In genomic region chr1:172298146-172298545, GRCh38 we compare ENCODE assay signal across 26 cellular contexts.
DNase-seq lines count a peak whose midpoint lies in the region; ATAC-seq and TF ChIP-seq lines count a peak whose summit lies in the region.
"Had no signal": no experiment of that assay in that cellular context is flagged by ENCODE, and none has a peak within 500 bp of the region (broad histone marks: within the 10 kb centered on the region; RNA-seq: fewer than 3 reads in every experiment).

No MANE protein-coding gene starts in this region.

- intact Hi-C loops in activated CD4-positive, alpha-beta T cell treated with anti-CD3 and anti-CD28 coated beads for 36 hours (cut with DNase I, micrococcal nuclease) = no loop called here

- H3K36me3 Mint-ChIP-seq in chondrocyte (ENCODE audit: low read depth) = peaks cover 26% of the 10 kb centered on the region
- peaks cover 5% of the 10 kb centered on the region for H3K36me3 Mint-ChIP-seq in osteocyte (ENCODE audit: unreplicated experiment)
- no peaks in the 10 kb centered on the region for H3K36me3 Mint-ChIP-seq in activated CD4-positive, alpha-beta T cell treated with anti-CD3 and anti-CD28 coated beads for 36 hours (ENCODE audit: low read depth)
- H3K36me3 Mint-ChIP-seq: type B pancreatic cell had no signal

- POLR2A ChIA-PET in activated CD4-positive, alpha-beta T cell treated with anti-CD3 and anti-CD28 coated beads for 36 hours (lab: Charles Lee) = no interaction called here

- no peaks in the 10 kb centered on the region for H3K27me3 Mint-ChIP-seq in chondrocyte (ENCODE audit: low read depth)
- H3K27me3 Mint-ChIP-seq in osteocyte (ENCODE audit: unreplicated experiment) = no peaks in the 10 kb centered on the region
- H3K27me3 Mint-ChIP-seq in activated CD4-positive, alpha-beta T cell treated with anti-CD3 and anti-CD28 coated beads for 36 hours = no peaks in the 10 kb centered on the region
- H3K27me3 Mint-ChIP-seq: activated CD4-positive, alpha-beta T cell treated with anti-CD3 and anti-CD28 coated beads, Interleukin-2, amount 10 ng/mL, durations not matched to agents 24 days and 14 days; CD4-positive, CD25-positive, alpha-beta regulatory T cell; effector memory CD8-positive, alpha-beta T cell; naive B cell; type B pancreatic cell had no signal

- CTCF ChIA-PET in activated CD4-positive, alpha-beta T cell treated with anti-CD3 and anti-CD28 coated beads for 36 hours (lab: Charles Lee) = interaction anchor here (0.5 kb wide), 1 partner anchor 1038 kb away, joined by 3 read pairs; no protein-coding TSS in a partner anchor

- H3K9me3 Mint-ChIP-seq in chondrocyte (ENCODE audit: low read depth) (peaks cover 32% of the 10 kb centered on the region), osteocyte (ENCODE audit: unreplicated experiment) (peaks cover 8% of the 10 kb centered on the region)
- H3K9me3 Mint-ChIP-seq in activated CD4-positive, alpha-beta T cell treated with anti-CD3 and anti-CD28 coated beads for 36 hours (ENCODE audit: low read depth) = peaks cover 2% of the 10 kb centered on the region
- H3K9me3 Mint-ChIP-seq: effector memory CD8-positive, alpha-beta T cell; type B pancreatic cell had no signal

- no peak overlapping the region for H3K4me3 Mint-ChIP-seq in chondrocyte (ENCODE audit: unreplicated experiment)
- no peak overlapping the region for H3K4me3 Mint-ChIP-seq in osteocyte (ENCODE audit: unreplicated experiment)
- no peak overlapping the region for H3K4me3 Mint-ChIP-seq in activated CD4-positive, alpha-beta T cell treated with anti-CD3 and anti-CD28 coated beads for 36 hours
- H3K4me3 Mint-ChIP-seq: activated CD4-positive, alpha-beta T cell treated with anti-CD3 and anti-CD28 coated beads, Interleukin-2, amount 10 ng/mL, durations not matched to agents 24 days and 14 days; CD4-positive, CD25-positive, alpha-beta regulatory T cell; effector memory CD8-positive, alpha-beta T cell; mesothelial cell of epicardium; naive B cell; type B pancreatic cell had no signal

- no peak for TF ChIP-seq CTCF in chondrocyte (IDR thresholded peaks at IDR 0.05)
- TF ChIP-seq CTCF in osteocyte (IDR thresholded peaks at IDR 0.05) = no peak

- H3K27ac Mint-ChIP-seq in chondrocyte (ENCODE audit: unreplicated experiment) (peak overlapping the region; percentile 28), osteocyte (ENCODE audit: unreplicated experiment) (peak overlapping the region; percentile 16)
- no peak overlapping the region for H3K27ac Mint-ChIP-seq in activated CD4-positive, alpha-beta T cell treated with anti-CD3 and anti-CD28 coated beads for 36 hours
- H3K27ac Mint-ChIP-seq: activated CD4-positive, alpha-beta T cell treated with anti-CD3 and anti-CD28 coated beads, Interleukin-2, amount 10 ng/mL, durations not matched to agents 24 days and 14 days; activated naive CD4-positive, alpha-beta T cell treated with anti-CD3 and anti-CD28 coated beads, Interleukin-2, amount 50 U/mL, for 72 hours; effector memory CD8-positive, alpha-beta T cell; mesothelial cell of epicardium; type B pancreatic cell had no signal

- H3K4me1 Mint-ChIP-seq in chondrocyte (ENCODE audit: low read depth) (peaks cover 39% of the 10 kb centered on the region), osteocyte (ENCODE audit: unreplicated experiment) (peaks cover 35% of the 10 kb centered on the region)
- H3K4me1 Mint-ChIP-seq in activated CD4-positive, alpha-beta T cell treated with anti-CD3 and anti-CD28 coated beads for 36 hours = no peaks in the 10 kb centered on the region
- H3K4me1 Mint-ChIP-seq: CD4-positive, CD25-positive, alpha-beta regulatory T cell had no signal

- peak; percentile 26 for DNase-seq in Daoy (ENCODE audit: low read depth)
- peak; percentile 50 for DNase-seq in NCI-H69 (lab: John Stamatoyannopoulos, UW)
- no peak for DNase-seq in chondrocyte (ENCODE audit: low spot score)
- DNase-seq in osteocyte (ENCODE audit: extremely low spot score, unreplicated experiment) = no peak
- no peak for DNase-seq in activated CD4-positive, alpha-beta T cell treated with anti-CD3 and anti-CD28 coated beads for 36 hours
- no peak for DNase-seq in COLO668 (lab: John Stamatoyannopoulos, UW; ENCODE audit: unreplicated experiment)
- DNase-seq in cortex of kidney (lab: John Stamatoyannopoulos, UW) = no peak
- DNase-seq: activated CD4-positive, alpha-beta T cell treated with anti-CD3 and anti-CD28 coated beads, Interleukin-2, amount 10 ng/mL, durations not matched to agents 24 days and 14 days; activated effector memory CD4-positive, alpha-beta T cell treated with Interleukin-2 at 50 U/mL for 16 hours; AML-193; CD4-positive, CD25-positive, alpha-beta regulatory T cell; colonic mucosa; effector memory CD8-positive, alpha-beta T cell; foreskin fibroblast; head of caudate nucleus; naive B cell; NCI-H1417 treated with DMSO at 0.1 percent for 48 hours; NCI-H2081; NCI-H345; right lobe of liver; stimulated activated CD4-positive, alpha-beta T cell treated with anti-CD3 and anti-CD28 coated beads, Interleukin-4, amount 100 ng/mL, for 1 hour; WERI-Rb-1 had no signal

- ATAC-seq in GM18502 (IDR thresholded peaks at IDR 0.05; ENCODE audit: poor library complexity, unreplicated experiment) = no peak
- no peak for ATAC-seq in activated CD4-positive, alpha-beta T cell treated with anti-CD3 and anti-CD28 coated beads for 36 hours
- ATAC-seq: activated naive CD4-positive, alpha-beta T cell treated with anti-CD3 and anti-CD28 coated beads, Interleukin-2, amount 50 U/mL, for 72 hours; effector memory CD8-positive, alpha-beta T cell; right lobe of liver had no signal

Comparison
In these comparisons a context has a peak if more than half of its experiments do, and no peak if none do; other contexts are left out.
1. DNase-seq: peak in Daoy (single experiment) and NCI-H69 (single experiment); none in chondrocyte (single experiment), osteocyte (single experiment), activated CD4-positive, alpha-beta T cell treated with anti-CD3 and anti-CD28 coated beads for 36 hours (single experiment), COLO668 (single experiment) and cortex of kidney (single experiment).